In the genomic region with DNA sequence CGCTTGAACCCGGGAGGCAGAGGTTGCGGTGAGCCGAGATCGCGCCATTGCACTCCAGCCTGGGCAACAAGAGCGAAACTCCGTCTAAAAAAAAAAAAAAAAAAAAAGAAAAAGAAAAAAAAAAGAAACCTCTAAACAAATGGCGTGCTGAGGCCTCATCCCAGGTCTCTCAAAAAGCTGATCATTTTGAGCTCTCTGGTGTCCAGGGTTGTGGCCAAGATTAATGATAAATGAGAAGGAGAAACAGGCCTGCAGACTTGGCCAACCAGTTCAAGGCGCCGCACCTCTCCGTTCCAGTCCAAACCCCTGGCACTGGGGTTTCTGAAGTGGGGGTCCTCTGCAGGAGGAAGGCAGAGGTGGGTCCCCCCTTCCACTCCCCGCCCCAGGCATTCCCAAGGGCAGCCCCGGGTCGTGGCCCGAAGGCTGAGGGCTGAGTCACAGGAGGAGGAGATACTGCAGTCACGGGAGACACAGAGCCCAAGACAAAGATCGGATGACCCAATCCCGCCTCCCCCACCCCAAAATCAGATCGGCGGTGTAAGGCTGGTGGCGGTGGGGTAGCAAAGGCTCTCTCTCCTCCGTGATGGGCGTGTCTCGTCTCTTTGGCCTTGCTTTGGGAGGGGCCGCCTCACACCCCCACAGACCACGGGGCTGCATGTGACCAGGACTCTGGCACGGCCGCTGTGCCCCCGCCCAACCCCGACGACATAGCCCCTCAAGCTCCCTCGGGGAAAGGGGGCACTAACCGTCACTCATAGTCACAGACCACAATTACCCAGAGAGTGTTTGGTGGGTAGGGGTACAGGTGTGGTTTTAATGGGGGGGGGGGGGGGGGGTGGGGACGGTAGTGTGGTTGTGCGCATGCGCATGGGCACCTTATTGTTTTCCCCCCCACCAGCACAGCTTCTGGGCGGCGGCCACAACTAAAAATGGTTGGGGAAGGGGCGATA, we compare ENCODE assay signal across 8 cellular contexts. TPM values are rescaled to one million over a fixed set of nuclear protein-coding genes. Genes with fewer than 3 reads are reported as not detected.
A peak's percentile ranks its signal among the peaks of the same experiment; 100 is the strongest.
DNase-seq lines count a peak whose midpoint lies in the region; ATAC-seq and TF ChIP-seq lines count a peak whose summit lies in the region.

No MANE protein-coding gene starts in this region.

- peaks cover 8 to 55% of the 10 kb centered on the region in 2 donors for H3K4me1 ChIP-seq in thyroid gland

- H3K27me3 Mint-ChIP-seq in endothelial cell (ENCODE audit: unreplicated experiment), result peaks cover 14% of the 10 kb centered on the region

- H3K27ac ChIP-seq in WERI-Rb-1, result peak overlapping the region; percentile 64
- H3K27ac ChIP-seq in thyroid gland, result peak overlapping the region; percentile 61 to 92 (median 84)

- WGBS in thyroid gland, 2 donors, result 20 to 28% methylated on average over 31 to 35 of the region's 40 CpGs

- TF ChIP-seq CTCF in WERI-Rb-1 (IDR thresholded peaks at IDR 0.05; ENCODE audit: low read depth, low read length) (no peak), endothelial cell (IDR thresholded peaks at IDR 0.05; ENCODE audit: unreplicated experiment) (no peak), thyroid gland (IDR thresholded peaks at IDR 0.05) (no peak)

- peaks cover 36% of the 10 kb centered on the region for H3K4me1 Mint-ChIP-seq in endothelial cell (ENCODE audit: unreplicated experiment)

- ATAC-seq in HG02885 (IDR thresholded peaks at IDR 0.05; ENCODE audit: poor library complexity, unreplicated experiment), result no peak

- DNase-seq in NCI-H2081 (lab: John Stamatoyannopoulos, UW) (peak; percentile 37 to 51), NCI-H2081 treated with DMSO at 0.1 percent for 48 hours (lab: John Stamatoyannopoulos, UW) (no peak), MG63 (peak; percentile 95), WERI-Rb-1 (peak; percentile 47), endothelial cell (ENCODE audit: low spot score) (peak; percentile 56), medulla oblongata (ENCODE audit: extremely low spot score) (peak; percentile 54), thyroid gland (peak; percentile 73 to 75)

- peak overlapping the region; percentile 97 for H3K27ac Mint-ChIP-seq in endothelial cell (ENCODE audit: unreplicated experiment)

- no peaks in the 10 kb centered on the region for H3K9me3 ChIP-seq in MG63
- H3K9me3 ChIP-seq in WERI-Rb-1 (ENCODE audit: severe bottlenecking), result no peaks in the 10 kb centered on the region
- H3K9me3 ChIP-seq in thyroid gland, result no peaks in the 10 kb centered on the region

- H3K27me3 ChIP-seq in MG63 (no peaks in the 10 kb centered on the region), WERI-Rb-1 (ENCODE audit: insufficient read depth, low read depth, severe bottlenecking) (no peaks in the 10 kb centered on the region), thyroid gland (no peaks in the 10 kb centered on the region)

- H3K36me3 ChIP-seq in MG63, result peaks cover 40% of the 10 kb centered on the region
- peaks cover 17% of the 10 kb centered on the region for H3K36me3 ChIP-seq in WERI-Rb-1
- H3K36me3 ChIP-seq in thyroid gland, result peaks cover 3 to 18% of the 10 kb centered on the region in 2 donors

- H3K4me3 ChIP-seq in MG63 (peak overlapping the region; percentile 95), WERI-Rb-1 (ENCODE audit: low read depth, low read length) (peak overlapping the region; percentile 96), thyroid gland (replicated peaks in 1 of 3) (peak overlapping the region; percentile 72 to 98 (median 88))

- no peaks in the 10 kb centered on the region for H3K9me3 Mint-ChIP-seq in endothelial cell (ENCODE audit: unreplicated experiment)

- intact Hi-C loops in thyroid gland (cut with DNase I), result no loop called here

- H3K36me3 Mint-ChIP-seq in endothelial cell (ENCODE audit: low read depth, unreplicated experiment), result peaks cover 15% of the 10 kb centered on the region

- peak overlapping the region; percentile 96 for H3K4me3 Mint-ChIP-seq in endothelial cell (ENCODE audit: unreplicated experiment)

- TF ChIP-seq POLR2A in thyroid gland (IDR thresholded peaks at IDR 0.05), result peak in 1 of 2 donors; percentile 35

RNA-seq across cellular contexts. Expression of gene VAT1, which starts 1.1 kb away (rescaled TPM):
- 181 and 263 TPM in 2 replicates for total RNA-seq in MG63 (2014; rRNA removed; shearing (Covaris generic); ENCODE audit: low replicate concordance)
- total RNA-seq in endothelial cell (ENCODE audit: unreplicated experiment), result 460 TPM
- 100 to 1,000 TPM; 118 to 153 (median 131) TPM for total RNA-seq in thyroid gland

RNA-seq across cellular contexts. Expression of gene RND2, which starts 4.0 kb away (rescaled TPM):
- not detected in 2 replicates for total RNA-seq in MG63 (2014; rRNA removed; shearing (Covaris generic); ENCODE audit: low replicate concordance)
- total RNA-seq in endothelial cell (ENCODE audit: unreplicated experiment) (5.9 TPM), thyroid gland (10 to 100 TPM in 2 of 4 donors, 1 to 10 TPM in 2; 5.2 to 14.8 (median 10.3) TPM)

RNA-seq across cellular contexts. Expression of gene IFI35, which starts 14.5 kb away (rescaled TPM):
- 10.7 and 26.8 TPM in 2 replicates for total RNA-seq in MG63 (2014; rRNA removed; shearing (Covaris generic); ENCODE audit: low replicate concordance)
- total RNA-seq in endothelial cell (ENCODE audit: unreplicated experiment) (4.2 TPM), thyroid gland (10 to 100 TPM; 23.9 to 43.9 (median 35.8) TPM)

RNA-seq across cellular contexts. Expression of gene RPL27, which starts 22.8 kb away (rescaled TPM):
- total RNA-seq in MG63 (2014; rRNA removed; shearing (Covaris generic); ENCODE audit: low replicate concordance), result 2,193 and 2,673 TPM in 2 replicates
- total RNA-seq in endothelial cell (ENCODE audit: unreplicated experiment), result 1,237 TPM
- 1,000 to 10,000 TPM in 2 of 4 donors, 100 to 1,000 TPM in 2; 425 to 1,406 (median 814) TPM for total RNA-seq in thyroid gland

RNA-seq across cellular contexts. Expression of gene RUNDC1, which starts 40.7 kb away (rescaled TPM):
- total RNA-seq in MG63 (2014; rRNA removed; shearing (Covaris generic); ENCODE audit: low replicate concordance), result 3.8 and 5.1 TPM in 2 replicates
- total RNA-seq in endothelial cell (ENCODE audit: unreplicated experiment) (12.2 TPM), thyroid gland (10 to 100 TPM; 25.8 to 31.9 (median 28.4) TPM)
